Comparison of ENCODE assay signal across 4 cellular contexts in the genomic region with DNA sequence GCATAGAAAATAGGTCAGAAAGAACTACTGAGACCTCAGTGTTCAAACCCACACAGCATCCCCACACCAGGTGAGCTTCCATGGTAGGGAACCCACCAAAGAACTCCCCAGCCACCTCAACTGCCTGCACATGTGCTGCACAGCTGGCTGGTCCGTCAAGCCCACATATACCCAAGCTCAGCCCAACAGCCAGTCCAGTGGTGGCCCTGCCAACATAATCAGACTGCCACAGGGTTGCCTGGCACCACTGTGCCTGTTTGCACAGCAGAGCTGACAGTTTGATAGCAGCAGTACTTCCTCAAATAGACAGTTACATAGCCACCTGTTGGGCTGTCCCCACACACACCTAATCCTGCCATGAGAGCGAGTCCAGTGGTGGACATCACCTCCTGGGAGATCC.
"Had no signal": no experiment of that assay in that cellular context is flagged by ENCODE, and none has a peak within 500 bp of the region (broad histone marks: within the 10 kb centered on the region; RNA-seq: fewer than 3 reads in every experiment).

No MANE protein-coding gene starts in this region.

- H3K27ac ChIP-seq: HL-60 had no signal

- H2AFZ ChIP-seq: GM23338 had no signal

- DNase-seq: H9, HCEC 1CT had no signal

- H3K4me3 ChIP-seq: GM23338 had no signal

- H3K4me2 ChIP-seq: GM23338 had no signal
